ENCODE assay signal across 1 cellular context in the genomic region with DNA sequence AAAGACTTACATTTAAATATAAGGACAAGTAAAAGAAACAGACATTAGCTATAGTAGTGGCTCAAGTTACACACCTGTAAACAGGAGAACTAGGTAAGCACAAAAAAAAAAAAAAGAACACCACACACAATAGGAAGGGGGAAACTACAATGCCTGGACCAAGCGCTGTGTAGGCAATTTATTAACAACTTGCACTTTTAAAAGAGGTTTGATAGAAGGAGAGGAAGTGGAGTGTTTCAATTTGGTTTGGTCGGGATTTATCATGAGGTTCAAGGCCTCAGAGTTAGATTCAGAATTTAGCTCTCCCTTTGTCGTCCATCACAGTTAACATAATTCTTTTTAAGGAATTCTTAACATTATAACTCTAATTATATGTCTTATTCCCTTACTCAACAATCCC.
TF ChIP-seq lines count a peak whose summit lies in the region.

No MANE protein-coding gene starts in this region.

TF ChIP-seq in WTC11, 78 proteins besides CTCF, POLR2A, EP300 and RAD21 (continued from another document):
- TF ChIP-seq AFF4 (CRISPR knock-in tag; IDR thresholded peaks at IDR 0.05; ENCODE audit: borderline replicate concordance), result no peak
- no peak for TF ChIP-seq NFE2L1 (CRISPR knock-in tag; IDR thresholded peaks at IDR 0.05)
- no peak for TF ChIP-seq ZBTB21 (CRISPR knock-in tag; IDR thresholded peaks at IDR 0.05; ENCODE audit: borderline replicate concordance)
TF ChIP-seq in WTC11: peak in this region for 0.
